Comparison of ENCODE assay signal across 13 cellular contexts in the genomic region with DNA sequence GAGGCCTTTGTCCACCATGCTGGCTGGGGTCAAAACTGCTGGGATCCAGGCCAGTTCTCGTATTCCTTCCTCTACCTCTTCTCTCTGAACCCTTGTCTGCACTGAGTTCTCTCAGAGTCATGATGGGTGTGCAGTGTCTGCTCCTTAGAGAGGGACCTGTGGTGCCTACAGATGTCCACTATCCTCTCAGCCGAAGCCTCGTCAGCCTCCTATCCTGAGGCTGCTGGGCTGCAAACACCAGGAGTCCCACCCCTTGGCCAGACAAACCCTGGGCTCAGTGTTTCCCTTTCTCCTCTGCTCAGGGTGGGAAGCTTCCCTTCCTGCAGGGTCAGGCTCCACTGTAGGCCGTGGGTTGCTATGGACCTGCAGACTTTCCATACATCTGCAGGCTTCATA. TPM values are rescaled to one million over a fixed set of nuclear protein-coding genes. Genes with fewer than 3 reads are reported as not detected.
DNase-seq lines count a peak whose midpoint lies in the region; ATAC-seq and TF ChIP-seq lines count a peak whose summit lies in the region.
"Had no signal": no experiment of that assay in that cellular context is flagged by ENCODE, and none has a peak within 500 bp of the region (broad histone marks: within the 10 kb centered on the region; RNA-seq: fewer than 3 reads in every experiment).

No MANE protein-coding gene starts in this region.

- no peak for DNase-seq in CD8-positive, alpha-beta T cell
- DNase-seq in OCI-LY7 (ENCODE audit: low spot score) (no peak), endodermal cell (peak; percentile 39), NCI-H526 treated with DMSO at 0.1 percent for 48 hours (lab: John Stamatoyannopoulos, UW) (no peak), C1 segment of cervical spinal cord (lab: John Stamatoyannopoulos, UW) (no peak), RKO (ENCODE audit: low spot score) (no peak)
- DNase-seq: DMS53; mammary epithelial cell; NCI-H1105 treated with DMSO at 0.1 percent for 48 hours; stimulated activated CD4-positive, alpha-beta T cell treated with anti-CD3 and anti-CD28 coated beads, Interleukin-2, amount 100 ng/mL, for 48 hours had no signal

- H3K27ac ChIP-seq in CD8-positive, alpha-beta T cell (ENCODE audit: low read depth, low read length) = peak overlapping the region; percentile 64
- peak overlapping the region; percentile 87 for H3K27ac ChIP-seq in OCI-LY7 (ENCODE audit: low read depth, low read length, poor library complexity, severe bottlenecking)
- H3K27ac ChIP-seq in endodermal cell (ENCODE audit: low read depth, low read length) = peak overlapping the region; percentile 26
- peak overlapping the region; percentile 20 for H3K27ac ChIP-seq in parathyroid adenoma

- no peaks in the 10 kb centered on the region for H3K27me3 Mint-ChIP-seq in CD8-positive, alpha-beta T cell (ENCODE audit: low read depth)
- no peaks in the 10 kb centered on the region for H3K27me3 Mint-ChIP-seq in endodermal cell (ENCODE audit: insufficient read depth)

- H3K4me2 ChIP-seq in OCI-LY7 (ENCODE audit: low read length) (peak overlapping the region; percentile 98), parathyroid adenoma (ENCODE audit: low read length) (no peak overlapping the region)

- H3K9ac ChIP-seq in endodermal cell (ENCODE audit: extremely low read depth, low read length, poor library complexity, severe bottlenecking) (no peak overlapping the region), parathyroid adenoma (no peak overlapping the region)

- H3K36me3 Mint-ChIP-seq in CD8-positive, alpha-beta T cell = peaks cover 59% of the 10 kb centered on the region
- H3K36me3 Mint-ChIP-seq in endodermal cell (ENCODE audit: low read depth) = no peaks in the 10 kb centered on the region

- peaks cover 61% of the 10 kb centered on the region for H3K4me1 Mint-ChIP-seq in CD8-positive, alpha-beta T cell (ENCODE audit: low read depth)
- H3K4me1 Mint-ChIP-seq in endodermal cell = no peaks in the 10 kb centered on the region

- peaks cover 6% of the 10 kb centered on the region for H3K36me3 ChIP-seq in CD8-positive, alpha-beta T cell (ENCODE audit: insufficient read depth, low read length)
- H3K36me3 ChIP-seq in OCI-LY7 (ENCODE audit: insufficient read depth, low read length) (peaks cover 43% of the 10 kb centered on the region), endodermal cell (ENCODE audit: control insufficient read depth, insufficient read depth, low read length) (no peaks in the 10 kb centered on the region), parathyroid adenoma (ENCODE audit: control insufficient read depth, insufficient read depth, low read length) (no peaks in the 10 kb centered on the region)

- ATAC-seq in CD8-positive, alpha-beta T cell = no peak
- ATAC-seq in GM18505 (IDR thresholded peaks at IDR 0.05; ENCODE audit: unreplicated experiment) = no peak
- ATAC-seq: esophagus mucosa had no signal

- H2AFZ ChIP-seq in OCI-LY7 (ENCODE audit: low read length) (no peak overlapping the region), parathyroid adenoma (no peak overlapping the region)

- BruUV-seq in OCI-LY7 (replicated peaks; lab: Mats Ljungman, UMichigan) = no TSS peak

- H3K9me3 Mint-ChIP-seq in CD8-positive, alpha-beta T cell = no peaks in the 10 kb centered on the region
- H3K9me3 Mint-ChIP-seq in endodermal cell = no peaks in the 10 kb centered on the region

- intact Hi-C loops in CD8-positive, alpha-beta T cell (cut with DNase I, micrococcal nuclease) = loop anchor here (5.0 to 10.0 kb wide), 2 partner anchors 40 to 292 kb away; a partner anchor contains a TSS
- intact Hi-C loops in OCI-LY7 (cut with micrococcal nuclease; ENCODE audit: unreplicated experiment) = loop anchor here (2.0 to 5.0 kb wide), 2 partner anchors 14 to 165 kb away; no protein-coding TSS in a partner anchor

- H4K20me1 ChIP-seq in OCI-LY7 (ENCODE audit: insufficient read depth, low read length) = peaks cover 29% of the 10 kb centered on the region

- TF ChIP-seq CTCF in CD8-positive, alpha-beta T cell (IDR thresholded peaks at IDR 0.05) = no peak
- TF ChIP-seq CTCF in OCI-LY7 (conservative IDR thresholded peaks at IDR 0.05; ENCODE audit: low read length) (no peak), endodermal cell (conservative IDR thresholded peaks at IDR 0.05) (no peak), parathyroid adenoma (IDR thresholded peaks at IDR 0.05) (no peak)

- no peaks in the 10 kb centered on the region for H3K9me2 ChIP-seq in OCI-LY7 (ENCODE audit: insufficient read depth, low read length)

- H3K27ac Mint-ChIP-seq in CD8-positive, alpha-beta T cell = peak overlapping the region; percentile 94
- H3K27ac Mint-ChIP-seq in endodermal cell = no peak overlapping the region

- 87 to 94% methylated on average over 3 to 4 of the region's 4 CpGs for WGBS in endodermal cell (ENCODE audit: insufficient coverage in 1 of 2, insufficient read length in 1 of 2), 2 experiments

- CTCF ChIA-PET in CD8-positive, alpha-beta T cell (lab: Charles Lee) = interaction anchor here (3.5 to 4.2 kb wide), 2 partner anchors 8 to 16 kb away, joined by 17 to 38 read pairs; no protein-coding TSS in a partner anchor
- CTCF ChIA-PET in OCI-LY7 (lab: Charles Lee; ENCODE audit: unreplicated experiment) = no interaction called here

- peak overlapping the region; percentile 83 for H3K4me3 ChIP-seq in CD8-positive, alpha-beta T cell (ENCODE audit: low read depth, low read length)
- H3K4me3 ChIP-seq in OCI-LY7 (ENCODE audit: low read depth, low read length, poor library complexity, severe bottlenecking) (peak overlapping the region; percentile 81), endodermal cell (ENCODE audit: low read length) (no peak overlapping the region), parathyroid adenoma (ENCODE audit: low read depth, low read length) (no peak overlapping the region)

- peaks cover 50% of the 10 kb centered on the region for H3K4me1 ChIP-seq in CD8-positive, alpha-beta T cell (ENCODE audit: insufficient read depth, low read length)
- H3K4me1 ChIP-seq in OCI-LY7 (ENCODE audit: insufficient read depth, low read length, poor library complexity, severe bottlenecking) (peaks cover 39% of the 10 kb centered on the region), endodermal cell (ENCODE audit: control insufficient read depth, insufficient read depth, low read length) (peaks cover 4% of the 10 kb centered on the region), parathyroid adenoma (no peaks in the 10 kb centered on the region)

- H3K4me3 Mint-ChIP-seq in CD8-positive, alpha-beta T cell = peak overlapping the region; percentile 95
- H3K4me3 Mint-ChIP-seq in endodermal cell = no peak overlapping the region

- no peaks in the 10 kb centered on the region for H3K9me3 ChIP-seq in CD8-positive, alpha-beta T cell (ENCODE audit: low read length)
- H3K9me3 ChIP-seq in OCI-LY7 (ENCODE audit: low read length) (no peaks in the 10 kb centered on the region; the same call in 1 of the 2 replicates), endodermal cell (ENCODE audit: control insufficient read depth, low read length) (no peaks in the 10 kb centered on the region), parathyroid adenoma (ENCODE audit: control insufficient read depth, low read length) (no peaks in the 10 kb centered on the region)

- no peak for TF ChIP-seq POLR2A in GM18505 (IDR thresholded peaks at IDR 0.05; ENCODE audit: borderline replicate concordance, extremely low read depth, insufficient read depth, insufficient read length)

- H3K79me2 ChIP-seq in OCI-LY7 (ENCODE audit: insufficient read depth, low read depth, low read length) (peaks cover 49% of the 10 kb centered on the region), parathyroid adenoma (no peaks in the 10 kb centered on the region)

- H3K27me3 ChIP-seq in CD8-positive, alpha-beta T cell (ENCODE audit: insufficient read depth, low read length) = no peaks in the 10 kb centered on the region
- H3K27me3 ChIP-seq in endodermal cell (ENCODE audit: control insufficient read depth, insufficient read depth, low read length, poor library complexity, severe bottlenecking) = no peaks in the 10 kb centered on the region
- H3K27me3 ChIP-seq in parathyroid adenoma (ENCODE audit: control insufficient read depth, insufficient read depth, low read length) = no peaks in the 10 kb centered on the region

- POLR2A ChIA-PET in CD8-positive, alpha-beta T cell (lab: Charles Lee) = interaction anchor here (0.9 to 5.6 kb wide), 3 partner anchors 17 to 206 kb away, joined by 3 to 89 read pairs (median 17); no protein-coding TSS in a partner anchor
- POLR2A ChIA-PET in OCI-LY7 (lab: Charles Lee) = interaction anchor here (0.7 to 2.8 kb wide), 2 partner anchors 14 to 38 kb away, joined by 3 to 20 read pairs; no protein-coding TSS in a partner anchor

RNA-seq across cellular contexts. Expression of a gene that starts 2.3 kb away (rescaled TPM):
- total RNA-seq in CD8-positive, alpha-beta T cell = 100 to 1,000 TPM; 105 to 121 TPM
- 68.3 and 79.5 TPM in 2 replicates for total RNA-seq in OCI-LY7 (2014; rRNA removed; shearing (Covaris generic))
- total RNA-seq in OCI-LY7 (2022) (92.6 and 109 TPM in 2 replicates), endodermal cell (1 to 10 TPM in 1 of 2 donors, under 1 TPM in 1; 0.66 to 3.0 TPM)
- polyA plus RNA-seq in endodermal cell (2013, experiment 1 of 2) = 4.5 TPM
- polyA plus RNA-seq in endodermal cell (2013, experiment 2 of 2) = 3.7 TPM

RNA-seq across cellular contexts. Expression of a gene that starts 30.0 kb away (rescaled TPM):
- total RNA-seq in CD8-positive, alpha-beta T cell = not detected
- total RNA-seq in OCI-LY7 (2014; rRNA removed; shearing (Covaris generic)) = not detected in 2 replicates
- total RNA-seq in OCI-LY7 (2022) (not detected in 2 replicates), endodermal cell (not detected)
- not detected for polyA plus RNA-seq in endodermal cell (2013, experiment 1 of 2)
- polyA plus RNA-seq in endodermal cell (2013, experiment 2 of 2) = not detected
- total RNA-seq: esophagus mucosa, mammary epithelial cell had no signal
- polyA plus RNA-seq: mammary epithelial cell had no signal

RNA-seq across cellular contexts. Expression of a gene that starts 49.4 kb away (rescaled TPM):
- not detected for total RNA-seq in CD8-positive, alpha-beta T cell
- total RNA-seq in OCI-LY7 (2014; rRNA removed; shearing (Covaris generic)) = not detected in 2 replicates
- total RNA-seq in OCI-LY7 (2022) (0.82 TPM in 1 of 2 replicates, not detected in the other), endodermal cell (1 to 10 TPM; 1.8 to 2.9 TPM)
- polyA plus RNA-seq in endodermal cell (2013, experiment 1 of 2) = 2.1 TPM
- 3.7 TPM for polyA plus RNA-seq in endodermal cell (2013, experiment 2 of 2)

Comparison
In these comparisons a context has a peak if more than half of its experiments do, and no peak if none do; other contexts are left out.
1. H3K27ac ChIP-seq: peak in every context shown above with its lines; median percentile 87 in OCI-LY7; 64 in CD8-positive, alpha-beta T cell; 26 in endodermal cell; 20 in parathyroid adenoma.
2. H3K4me3 ChIP-seq: peak in CD8-positive, alpha-beta T cell (single experiment) and OCI-LY7 (single experiment); none in endodermal cell (single experiment) and parathyroid adenoma (single experiment).
3. RNA of a gene that starts 2.3 kb away (total RNA-seq): 105 to 121 TPM in CD8-positive, alpha-beta T cell and 68.3 to 109 TPM in OCI-LY7; 0.66 to 3.0 TPM in endodermal cell; every median in the first group is over 10 times any median in the second.